ENCODE assay signal across 1 cellular context in genomic region chr9:126675147-126675467, GRCh38.
TF ChIP-seq lines count a peak whose summit lies in the region.

No MANE protein-coding gene starts in this region.

TF ChIP-seq in IMR-90, 13 proteins besides CTCF, POLR2A, EP300 and RAD21:
- TF ChIP-seq FOS (IDR thresholded peaks at IDR 0.05; ENCODE audit: low read depth, low read length): no peak
- TF ChIP-seq RCOR1 (IDR thresholded peaks at IDR 0.05; ENCODE audit: insufficient replicate concordance, low read length): no peak
- no peak for TF ChIP-seq RFX5 (IDR thresholded peaks at IDR 0.05; ENCODE audit: low read depth, low read length)
- no peak for TF ChIP-seq SMC3 (IDR thresholded peaks at IDR 0.05; ENCODE audit: low read depth, low read length)
- TF ChIP-seq CHD1 (IDR thresholded peaks at IDR 0.05; ENCODE audit: low read depth, low read length): no peak
- no peak for TF ChIP-seq MAFK (IDR thresholded peaks at IDR 0.05; ENCODE audit: low read depth, low read length)
- TF ChIP-seq NFE2L2 (IDR thresholded peaks at IDR 0.05; ENCODE audit: low read depth, low read length): no peak
- no peak for TF ChIP-seq MAZ (IDR thresholded peaks at IDR 0.05; ENCODE audit: borderline replicate concordance, low read depth, low read length)
- no peak for TF ChIP-seq MXI1 (IDR thresholded peaks at IDR 0.05; ENCODE audit: borderline replicate concordance, low read depth, low read length)
- TF ChIP-seq CEBPB (IDR thresholded peaks at IDR 0.05; ENCODE audit: low read depth, low read length): no peak
- TF ChIP-seq, protein P1, sequence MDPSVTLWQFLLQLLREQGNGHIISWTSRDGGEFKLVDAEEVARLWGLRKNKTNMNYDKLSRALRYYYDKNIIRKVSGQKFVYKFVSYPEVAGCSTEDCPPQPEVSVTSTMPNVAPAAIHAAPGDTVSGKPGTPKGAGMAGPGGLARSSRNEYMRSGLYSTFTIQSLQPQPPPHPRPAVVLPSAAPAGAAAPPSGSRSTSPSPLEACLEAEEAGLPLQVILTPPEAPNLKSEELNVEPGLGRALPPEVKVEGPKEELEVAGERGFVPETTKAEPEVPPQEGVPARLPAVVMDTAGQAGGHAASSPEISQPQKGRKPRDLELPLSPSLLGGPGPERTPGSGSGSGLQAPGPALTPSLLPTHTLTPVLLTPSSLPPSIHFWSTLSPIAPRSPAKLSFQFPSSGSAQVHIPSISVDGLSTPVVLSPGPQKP (IDR thresholded peaks at IDR 0.05; ENCODE audit: borderline replicate concordance, low read depth, low read length): no peak
- TF ChIP-seq, protein P2, sequence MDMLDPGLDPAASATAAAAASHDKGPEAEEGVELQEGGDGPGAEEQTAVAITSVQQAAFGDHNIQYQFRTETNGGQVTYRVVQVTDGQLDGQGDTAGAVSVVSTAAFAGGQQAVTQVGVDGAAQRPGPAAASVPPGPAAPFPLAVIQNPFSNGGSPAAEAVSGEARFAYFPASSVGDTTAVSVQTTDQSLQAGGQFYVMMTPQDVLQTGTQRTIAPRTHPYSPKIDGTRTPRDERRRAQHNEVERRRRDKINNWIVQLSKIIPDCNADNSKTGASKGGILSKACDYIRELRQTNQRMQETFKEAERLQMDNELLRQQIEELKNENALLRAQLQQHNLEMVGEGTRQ (IDR thresholded peaks at IDR 0.05; ENCODE audit: low read depth, low read length): no peak
- no peak for TF ChIP-seq BHLHE40 (IDR thresholded peaks at IDR 0.05; ENCODE audit: low read depth, low read length)
